ENCODE assay signal across 8 cellular contexts in the genomic region with DNA sequence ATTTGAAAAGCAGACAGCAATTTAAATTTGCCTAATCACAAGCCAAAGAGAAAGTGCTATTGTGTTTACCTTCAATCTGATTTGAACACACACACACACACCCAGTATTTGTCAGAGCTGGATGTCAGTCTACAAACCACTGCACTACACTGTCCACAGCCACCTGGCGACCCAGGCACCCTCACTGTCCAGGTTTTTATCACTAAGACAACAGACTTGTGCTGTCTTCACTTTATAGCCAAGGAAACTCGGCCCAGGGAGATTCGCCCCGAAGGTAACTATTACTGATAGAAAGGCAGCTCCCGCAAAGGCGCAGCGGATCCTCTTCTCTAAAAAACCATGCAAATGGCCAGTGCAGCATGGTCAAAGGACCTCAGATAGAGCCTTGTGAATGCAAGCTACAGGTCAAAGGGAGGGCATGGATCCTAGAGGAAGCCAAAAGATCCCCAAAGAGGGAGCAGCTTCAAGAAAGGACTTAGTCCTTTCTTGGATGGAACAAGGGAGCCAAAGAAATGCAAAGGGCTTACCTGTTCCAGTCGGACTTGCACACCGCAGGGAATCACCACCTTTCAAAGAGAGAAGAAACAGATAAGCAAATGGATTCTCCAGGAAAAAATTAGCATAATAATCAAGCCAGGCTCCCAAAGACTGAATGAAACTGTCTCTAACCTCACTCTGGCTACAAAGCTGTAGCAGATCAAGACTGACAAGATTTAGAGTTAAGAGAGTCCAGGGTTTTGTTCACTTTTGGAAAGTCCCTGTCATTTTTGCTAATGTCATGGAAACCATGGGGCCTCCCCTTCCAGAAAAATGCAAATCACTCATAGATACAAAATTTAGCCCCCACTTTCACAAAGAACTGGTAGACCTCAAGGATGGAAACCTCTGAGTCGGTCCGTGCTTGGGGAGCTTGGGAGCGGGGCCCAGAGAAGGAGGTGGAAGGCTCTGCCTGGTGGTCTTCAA.
DNase-seq lines count a peak whose midpoint lies in the region; ATAC-seq and TF ChIP-seq lines count a peak whose summit lies in the region.

No MANE protein-coding gene starts in this region.

- H3K4me3 ChIP-seq in GM06990 (replicated peaks; ENCODE audit: low read depth, low read length) (peak overlapping the region; percentile 51), LNCaP clone FGC (ENCODE audit: low read depth, low read length) (no peak overlapping the region), lower lobe of right lung (no peak overlapping the region)

- ATAC-seq in GM21576 (IDR thresholded peaks at IDR 0.05; ENCODE audit: unreplicated experiment): peak; percentile 67
- ATAC-seq in lower lobe of right lung: no peak
- ATAC-seq in T-helper 17 cell: no peak

- no peaks in the 10 kb centered on the region for H3K4me1 Mint-ChIP-seq in T-helper 17 cell

- no peak overlapping the region for H3K4me3 Mint-ChIP-seq in T-helper 17 cell

- H3K27me3 ChIP-seq in GM06990 (replicated peaks; ENCODE audit: control insufficient read depth, insufficient read depth, low read length) (no peaks in the 10 kb centered on the region), lower lobe of right lung (ENCODE audit: low read depth) (no peaks in the 10 kb centered on the region)

- peak overlapping the region; percentile 76 for H3K27ac ChIP-seq in lower lobe of right lung

- H3K4me1 ChIP-seq in lower lobe of right lung: peaks cover 86% of the 10 kb centered on the region

- H3K9me3 ChIP-seq in lower lobe of right lung (no peaks in the 10 kb centered on the region), T-helper 17 cell (ENCODE audit: control insufficient read depth, low read length, poor library complexity, severe bottlenecking) (no peaks in the 10 kb centered on the region)

- TF ChIP-seq CTCF in GM06990 (IDR thresholded peaks at IDR 0.05; ENCODE audit: insufficient read depth, low read length, poor library complexity, severe bottlenecking) (no peak), LNCaP clone FGC (IDR thresholded peaks at IDR 0.05; ENCODE audit: control insufficient read depth, extremely low read depth, insufficient read depth) (no peak), lower lobe of right lung (IDR thresholded peaks at IDR 0.05) (no peak)

- H3K27ac Mint-ChIP-seq in T-helper 17 cell: no peak overlapping the region

- H3K36me3 Mint-ChIP-seq in T-helper 17 cell (ENCODE audit: low read depth): no peaks in the 10 kb centered on the region

- H3K36me3 ChIP-seq in GM06990 (ENCODE audit: control insufficient read depth, insufficient read depth, low read length) (no peaks in the 10 kb centered on the region), lower lobe of right lung (no peaks in the 10 kb centered on the region)

- intact Hi-C loops in lower lobe of right lung (cut with DNase I): no loop called here

- DNase-seq in GM06990 (ENCODE audit: extremely low read depth, insufficient read length) (peak; percentile 66), LNCaP clone FGC (ENCODE audit: low read depth) (peak; percentile 35), lower lobe of right lung (no peak), A172 (ENCODE audit: low spot score) (no peak), NCI-H128 (lab: John Stamatoyannopoulos, UW; ENCODE audit: unreplicated experiment) (no peak), T-helper 17 cell (no peak), DMS79 treated with DMSO at 0.1 percent for 48 hours (lab: John Stamatoyannopoulos, UW) (no peak)

- no peaks in the 10 kb centered on the region for H3K27me3 Mint-ChIP-seq in T-helper 17 cell

Comparison
In these comparisons a context has a peak if more than half of its experiments do, and no peak if none do; other contexts are left out.
1. DNase-seq: peak in GM06990 (single experiment) and LNCaP clone FGC (single experiment); none in lower lobe of right lung (single experiment), A172 (single experiment), NCI-H128 (single experiment), T-helper 17 cell (0 of 3) and DMS79 treated with DMSO at 0.1 percent for 48 hours (single experiment).